In genomic region chr12:64673490-64674169, GRCh38 we compare ENCODE assay signal across 8 cellular contexts.
DNase-seq lines count a peak whose midpoint lies in the region; ATAC-seq, FAIRE-seq and TF ChIP-seq lines count a peak whose summit lies in the region.

No MANE protein-coding gene starts in this region.

- CTCF ChIA-PET in A549 (lab: Yijun Ruan, JAX): interaction anchor here (0.7 to 2.0 kb wide), 4 partner anchors 22 to 66 kb away, joined by 3 to 6 read pairs (median 4); no protein-coding TSS in a partner anchor
- CTCF ChIA-PET in activated CD4-positive, alpha-beta memory T cell treated with anti-CD3 and anti-CD28 coated beads, Interleukin-2, amount 10 ng/mL, durations not matched to agents 7 days and 5 days (lab: Charles Lee): interaction anchor here (1.1 to 1.5 kb wide), 4 partner anchors 13 to 65 kb away, joined by 3 to 4 read pairs (median 4); no protein-coding TSS in a partner anchor

- peaks cover 32% of the 10 kb centered on the region for H3K36me3 Mint-ChIP-seq in activated CD4-positive, alpha-beta memory T cell treated with anti-CD3 and anti-CD28 coated beads, Interleukin-2, amount 10 ng/mL, durations not matched to agents 7 days and 5 days (ENCODE audit: low read depth)
- H3K36me3 Mint-ChIP-seq in memory B cell: peaks cover 6% of the 10 kb centered on the region

- H3K9me3 ChIP-seq in A549 (no peaks in the 10 kb centered on the region), HUES64 (ENCODE audit: insufficient read depth, low read depth, low read length) (no peaks in the 10 kb centered on the region)

- no peak for TF ChIP-seq POLR2A in A549 (IDR thresholded peaks at IDR 0.05; ENCODE audit: low read length)

- H3K4me3 ChIP-seq in A549 (no peak overlapping the region), HUES64 (ENCODE audit: low read length) (no peak overlapping the region)

- H3K9ac ChIP-seq in HUES64 (ENCODE audit: low read depth, low read length): no peak overlapping the region

- H3K27me3 ChIP-seq in HUES64 (ENCODE audit: insufficient read depth, low read length): no peaks in the 10 kb centered on the region

- POLR2A ChIA-PET in A549 (lab: Yijun Ruan, JAX): no interaction called here
- POLR2A ChIA-PET in activated CD4-positive, alpha-beta memory T cell treated with anti-CD3 and anti-CD28 coated beads, Interleukin-2, amount 10 ng/mL, durations not matched to agents 7 days and 5 days (lab: Charles Lee): interaction anchor here (0.9 to 10.0 kb wide), 6 partner anchors 7 to 64 kb away, joined by 3 to 301 read pairs (median 7); partner anchors contain the start of gene RASSF3

- whole genome bisulfite sequencing in A549 (ENCODE audit: missing lambda C conversion rate): 80% methylated on average over 9 of the region's 9 CpGs
- WGBS in HUES64: 63% methylated on average over 7 of the region's 9 CpGs

- H3K27ac ChIP-seq in A549: peak overlapping the region; percentile 79 to 86
- peak overlapping the region; percentile 13; the same call in 1 of the 2 replicates for H3K27ac ChIP-seq in HUES64 (ENCODE audit: low read depth, low read length)

- TF ChIP-seq RAD21 in A549 (conservative IDR thresholded peaks at IDR 0.05 in 1 of 2, IDR thresholded peaks at IDR 0.05 in 1 of 2): no peak

- H3K4me1 ChIP-seq in A549 (peaks cover 98% of the 10 kb centered on the region), HUES64 (ENCODE audit: insufficient read depth, low read length) (peaks cover 51% of the 10 kb centered on the region)

- H3K4me3 Mint-ChIP-seq in activated CD4-positive, alpha-beta memory T cell treated with anti-CD3 and anti-CD28 coated beads, Interleukin-2, amount 10 ng/mL, durations not matched to agents 7 days and 5 days: no peak overlapping the region
- H3K4me3 Mint-ChIP-seq in memory B cell: peak overlapping the region; percentile 68

- peak overlapping the region; percentile 99 for H3K27ac Mint-ChIP-seq in activated CD4-positive, alpha-beta memory T cell treated with anti-CD3 and anti-CD28 coated beads, Interleukin-2, amount 10 ng/mL, durations not matched to agents 7 days and 5 days
- H3K27ac Mint-ChIP-seq in memory B cell: peak overlapping the region; percentile 69

- no peaks in the 10 kb centered on the region for H3K9me3 Mint-ChIP-seq in activated CD4-positive, alpha-beta memory T cell treated with anti-CD3 and anti-CD28 coated beads, Interleukin-2, amount 10 ng/mL, durations not matched to agents 7 days and 5 days
- no peaks in the 10 kb centered on the region for H3K9me3 Mint-ChIP-seq in memory B cell

- ATAC-seq in A549: no peak
- ATAC-seq in memory B cell (ENCODE audit: low read depth): no peak
- no peak for ATAC-seq in esophagus mucosa
- ATAC-seq in GM18870 (IDR thresholded peaks at IDR 0.05; ENCODE audit: unreplicated experiment): no peak

- FAIRE-seq in A549 (lab: Jason Lieb, UNC): no peak

- no peaks in the 10 kb centered on the region for H3K36me3 ChIP-seq in HUES64 (ENCODE audit: insufficient read depth, low read length)

- no peak for TF ChIP-seq CTCF in A549 (IDR thresholded peaks at IDR 0.05)

- no peak for TF ChIP-seq EP300 in A549 (IDR thresholded peaks at IDR 0.05)

- H3K27me3 Mint-ChIP-seq in activated CD4-positive, alpha-beta memory T cell treated with anti-CD3 and anti-CD28 coated beads, Interleukin-2, amount 10 ng/mL, durations not matched to agents 7 days and 5 days: no peaks in the 10 kb centered on the region
- H3K27me3 Mint-ChIP-seq in memory B cell: no peaks in the 10 kb centered on the region

- peaks cover 92% of the 10 kb centered on the region for H3K4me1 Mint-ChIP-seq in activated CD4-positive, alpha-beta memory T cell treated with anti-CD3 and anti-CD28 coated beads, Interleukin-2, amount 10 ng/mL, durations not matched to agents 7 days and 5 days
- H3K4me1 Mint-ChIP-seq in memory B cell: peaks cover 68% of the 10 kb centered on the region

- DNase-seq in A549 (ENCODE audit: low read depth in 1 of 2, low spot score in 1 of 2) (no peak), memory B cell (ENCODE audit: low spot score in 2 of 2) (no peak), epidermal melanocyte (ENCODE audit: insufficient read length, low spot score) (no peak)
- no peak for DNase-seq in activated CD4-positive, alpha-beta memory T cell treated with anti-CD3 and anti-CD28 coated beads, Interleukin-2, amount 10 ng/mL, durations not matched to agents 7 days and 5 days
- DNase-seq in activated naive CD4-positive, alpha-beta T cell treated with anti-CD3 and anti-CD28 coated beads, Interleukin-2, amount 50 U/mL, for 16 hours: no peak

- peak overlapping the region; percentile 73 for H3K4me2 ChIP-seq in A549

TF ChIP-seq in A549, 52 proteins besides CTCF, POLR2A, EP300 and RAD21:
- no peak for TF ChIP-seq ZNF302 (CRISPR knock-in tag; IDR thresholded peaks at IDR 0.05)
- TF ChIP-seq ESRRA (IDR thresholded peaks at IDR 0.05; ENCODE audit: borderline replicate concordance, low read length): no peak
- TF ChIP-seq MAZ (IDR thresholded peaks at IDR 0.05; ENCODE audit: borderline replicate concordance, low read depth, low read length): no peak
- no peak for TF ChIP-seq ZFP36 (IDR thresholded peaks at IDR 0.05; ENCODE audit: borderline replicate concordance, partially characterized antibody)
- no peak for TF ChIP-seq BCL3 (IDR thresholded peaks at IDR 0.05)
- TF ChIP-seq HMGXB4 (CRISPR knock-in tag; IDR thresholded peaks at IDR 0.05; ENCODE audit: borderline replicate concordance): no peak
- TF ChIP-seq KDM1A (IDR thresholded peaks at IDR 0.05; ENCODE audit: low read depth): no peak
- no peak for TF ChIP-seq RCOR1 (IDR thresholded peaks at IDR 0.05; ENCODE audit: low read depth, low read length)
- no peak for TF ChIP-seq FOSB (CRISPR knock-in tag; IDR thresholded peaks at IDR 0.05)
- TF ChIP-seq USF2 (IDR thresholded peaks at IDR 0.05): no peak
- TF ChIP-seq EHMT2 (IDR thresholded peaks at IDR 0.05; ENCODE audit: low read depth): no peak
- TF ChIP-seq HOXA7 (CRISPR knock-in tag; IDR thresholded peaks at IDR 0.05): no peak
- TF ChIP-seq ATOH8 (CRISPR knock-in tag; IDR thresholded peaks at IDR 0.05; ENCODE audit: low read depth): no peak
TF ChIP-seq in A549: peak in this region for 0.
